ENCODE assay signal across 9 cellular contexts in the genomic region with DNA sequence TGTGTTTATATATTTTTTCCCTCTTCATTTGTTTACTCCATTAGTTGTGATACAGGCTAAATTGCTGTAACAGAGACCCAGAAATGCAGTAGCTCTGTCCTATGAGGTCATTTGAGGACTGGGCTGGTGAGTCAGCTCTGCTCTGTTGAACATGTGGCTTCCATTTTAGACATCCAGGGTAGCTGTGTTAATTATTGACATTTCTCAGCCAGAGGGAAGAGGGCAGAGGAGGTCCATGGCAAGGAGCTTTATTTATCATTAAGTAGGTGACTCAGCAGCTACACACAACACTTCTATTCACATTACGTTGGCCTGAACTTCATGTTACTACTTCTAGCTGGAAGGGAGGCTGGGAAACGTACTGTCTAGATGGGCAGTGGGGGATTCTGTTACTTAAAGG.
DNase-seq lines count a peak whose midpoint lies in the region; ATAC-seq and TF ChIP-seq lines count a peak whose summit lies in the region.
"Had no signal": no experiment of that assay in that cellular context is flagged by ENCODE, and none has a peak within 500 bp of the region (broad histone marks: within the 10 kb centered on the region; RNA-seq: fewer than 3 reads in every experiment).

No MANE protein-coding gene starts in this region.

- peak; percentile 18 for ATAC-seq in GM19468 (IDR thresholded peaks at IDR 0.05; ENCODE audit: extremely low read depth, unreplicated experiment)
- ATAC-seq in activated naive CD4-positive, alpha-beta T cell treated with anti-CD3 and anti-CD28 coated beads, Interleukin-2, amount 50 U/mL, for 72 hours = no peak
- ATAC-seq in GM21515 (IDR thresholded peaks at IDR 0.05; ENCODE audit: unreplicated experiment) = no peak

- no peaks in the 10 kb centered on the region for H3K36me3 ChIP-seq in ACC112 (ENCODE audit: insufficient read depth, low read length)

- H3K4me1 ChIP-seq in ACC112 (ENCODE audit: control insufficient read depth, insufficient read depth, low read length, unreplicated experiment) = peaks cover 14% of the 10 kb centered on the region

- DNase-seq in M059J (ENCODE audit: low read depth) (peak; percentile 90), fibroblast of mammary gland (ENCODE audit: low read depth) (peak; percentile 96), NCI-H1105 (lab: John Stamatoyannopoulos, UW) (no peak), hepatic stellate cell (ENCODE audit: low spot score) (no peak)
- no peak for DNase-seq in activated naive CD4-positive, alpha-beta T cell treated with anti-CD3 and anti-CD28 coated beads, Interleukin-2, amount 50 U/mL, for 72 hours (ENCODE audit: low spot score in 2 of 2)

- H3K9me3 Mint-ChIP-seq in activated naive CD4-positive, alpha-beta T cell treated with anti-CD3 and anti-CD28 coated beads, Interleukin-2, amount 50 U/mL, for 72 hours = peaks cover 0 to 5% of the 10 kb centered on the region in 2 donors

- no peak for TF ChIP-seq CTCF in fibroblast of mammary gland (conservative IDR thresholded peaks at IDR 0.05; ENCODE audit: control insufficient read depth, insufficient read depth, low read depth, low read length)

- no peaks in the 10 kb centered on the region for H3K36me3 Mint-ChIP-seq in activated naive CD4-positive, alpha-beta T cell treated with anti-CD3 and anti-CD28 coated beads, Interleukin-2, amount 50 U/mL, for 72 hours

- H3K4me3 ChIP-seq in ACC112 (ENCODE audit: low read depth, low read length) (no peak overlapping the region), fibroblast of mammary gland (ENCODE audit: control insufficient read depth, low read depth, low read length) (no peak overlapping the region)
- H3K4me3 ChIP-seq: skin epidermis had no signal

- H3K27me3 ChIP-seq in ACC112 (ENCODE audit: insufficient read depth, low read length) = peaks cover 8% of the 10 kb centered on the region; the same call in 1 of the 2 replicates

- H3K27ac Mint-ChIP-seq in activated naive CD4-positive, alpha-beta T cell treated with anti-CD3 and anti-CD28 coated beads, Interleukin-2, amount 50 U/mL, for 72 hours = no peak overlapping the region

- no peaks in the 10 kb centered on the region for H3K79me2 ChIP-seq in ACC112 (ENCODE audit: control insufficient read depth, insufficient read depth, low read length, unreplicated experiment)

- H3K27ac ChIP-seq in ACC112 (ENCODE audit: low read depth, low read length) = peak overlapping the region; percentile 50

- peak overlapping the region; percentile 74 for H2AFZ ChIP-seq in ACC112 (ENCODE audit: low read length, unreplicated experiment)

Comparison
In these comparisons a context has a peak if more than half of its experiments do, and no peak if none do; other contexts are left out.
1. DNase-seq: peak in M059J (single experiment) and fibroblast of mammary gland (single experiment); none in activated naive CD4-positive, alpha-beta T cell treated with anti-CD3 and anti-CD28 coated beads, Interleukin-2, amount 50 U/mL, for 72 hours (0 of 2), NCI-H1105 (single experiment) and hepatic stellate cell (single experiment).